Comparison of ENCODE assay signal across 13 cellular contexts in the genomic region with DNA sequence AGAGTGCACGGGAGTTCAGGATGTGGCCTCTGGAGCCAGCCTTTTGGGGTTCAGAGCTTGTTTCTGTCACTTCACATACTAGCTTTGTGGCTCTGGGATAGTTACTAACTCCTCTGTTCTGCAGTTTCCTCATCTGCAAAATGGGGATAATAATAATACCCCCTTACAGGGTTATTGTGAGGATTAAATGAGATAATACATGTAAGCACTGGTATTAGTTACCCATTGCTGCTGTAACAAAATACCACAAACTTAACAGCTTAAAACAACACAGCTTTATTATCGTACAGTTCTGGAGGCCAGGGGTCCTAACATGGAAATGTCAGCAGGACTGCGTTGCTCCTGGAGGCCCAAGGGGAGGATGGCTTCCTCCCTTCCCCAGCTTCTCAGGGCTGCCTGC. TPM values are rescaled to one million over a fixed set of nuclear protein-coding genes. Genes with fewer than 3 reads are reported as not detected.
A peak's percentile ranks its signal among the peaks of the same experiment; 100 is the strongest.
DNase-seq lines count a peak whose midpoint lies in the region; ATAC-seq and TF ChIP-seq lines count a peak whose summit lies in the region.
"Had no signal": no experiment of that assay in that cellular context is flagged by ENCODE, and none has a peak within 500 bp of the region (broad histone marks: within the 10 kb centered on the region; RNA-seq: fewer than 3 reads in every experiment).

No MANE protein-coding gene starts in this region.

- no peaks in the 10 kb centered on the region for H3K27me3 Mint-ChIP-seq in T-helper 2 cell treated with Interferon-gamma antibody and Interleukin-4, amounts not matched to agents 5 μg/mL and 100 μg/mL, for 36 hours (ENCODE audit: low read depth)
- H3K27me3 Mint-ChIP-seq in activated CD4-positive, alpha-beta memory T cell treated with anti-CD3 and anti-CD28 coated beads for 36 hours, result no peaks in the 10 kb centered on the region
- no peaks in the 10 kb centered on the region for H3K27me3 Mint-ChIP-seq in stimulated activated naive B cell treated with anti-CD40 and anti-IgM and Interleukin-4, amounts not matched to agents 10 μg/mL and 1 μg/mL and 100 μg/mL, for 72 hours

- H3K4me1 Mint-ChIP-seq in T-helper 2 cell treated with Interferon-gamma antibody and Interleukin-4, amounts not matched to agents 5 μg/mL and 100 μg/mL, for 36 hours (ENCODE audit: low read depth), result peaks cover 72% of the 10 kb centered on the region
- peaks cover 86% of the 10 kb centered on the region for H3K4me1 Mint-ChIP-seq in activated CD4-positive, alpha-beta memory T cell treated with anti-CD3 and anti-CD28 coated beads for 36 hours (ENCODE audit: low read depth)
- peaks cover 71 to 90% of the 10 kb centered on the region in 2 donors for H3K4me1 Mint-ChIP-seq in stimulated activated naive B cell treated with anti-CD40 and anti-IgM and Interleukin-4, amounts not matched to agents 10 μg/mL and 1 μg/mL and 100 μg/mL, for 72 hours

- H3K4me1 ChIP-seq in effector memory CD4-positive, alpha-beta T cell (ENCODE audit: control insufficient read depth, insufficient read depth, low read length, poor library complexity, severe bottlenecking), result peaks cover 70% of the 10 kb centered on the region

- POLR2A ChIA-PET in activated CD4-positive, alpha-beta memory T cell treated with anti-CD3 and anti-CD28 coated beads for 36 hours (lab: Charles Lee), result interaction anchor here (1.2 to 18.2 kb wide), 4 partner anchors 8 to 16 kb away, joined by 4 to 237 read pairs (median 9); a partner anchor contains a TSS
- POLR2A ChIA-PET in GM10248 (lab: Yijun Ruan, JAX), result no interaction called here

- H3K36me3 ChIP-seq in effector memory CD4-positive, alpha-beta T cell (ENCODE audit: control insufficient read depth, insufficient read depth, low read length), result peaks cover 53% of the 10 kb centered on the region

- peaks cover 88% of the 10 kb centered on the region for H3K36me3 Mint-ChIP-seq in T-helper 2 cell treated with Interferon-gamma antibody and Interleukin-4, amounts not matched to agents 5 μg/mL and 100 μg/mL, for 36 hours (ENCODE audit: low read depth)
- peaks cover 86% of the 10 kb centered on the region for H3K36me3 Mint-ChIP-seq in activated CD4-positive, alpha-beta memory T cell treated with anti-CD3 and anti-CD28 coated beads for 36 hours
- peaks cover 77 to 88% of the 10 kb centered on the region in 2 donors for H3K36me3 Mint-ChIP-seq in stimulated activated naive B cell treated with anti-CD40 and anti-IgM and Interleukin-4, amounts not matched to agents 10 μg/mL and 1 μg/mL and 100 μg/mL, for 72 hours

- H3K9me3 Mint-ChIP-seq in T-helper 2 cell treated with Interferon-gamma antibody and Interleukin-4, amounts not matched to agents 5 μg/mL and 100 μg/mL, for 36 hours, result peaks cover 4% of the 10 kb centered on the region
- no peaks in the 10 kb centered on the region for H3K9me3 Mint-ChIP-seq in activated CD4-positive, alpha-beta memory T cell treated with anti-CD3 and anti-CD28 coated beads for 36 hours
- peaks cover 0 to 2% of the 10 kb centered on the region in 2 donors for H3K9me3 Mint-ChIP-seq in stimulated activated naive B cell treated with anti-CD40 and anti-IgM and Interleukin-4, amounts not matched to agents 10 μg/mL and 1 μg/mL and 100 μg/mL, for 72 hours

- no peak for TF ChIP-seq CTCF in GM10248 (IDR thresholded peaks at IDR 0.05; ENCODE audit: control extremely low read depth, extremely low read depth, low read depth, missing control alignments)

- CTCF ChIA-PET in activated CD4-positive, alpha-beta memory T cell treated with anti-CD3 and anti-CD28 coated beads for 36 hours (lab: Charles Lee), result interaction anchor here (0.9 to 2.2 kb wide), 7 partner anchors 11 to 49 kb away, joined by 3 to 12 read pairs (median 4); no protein-coding TSS in a partner anchor
- CTCF ChIA-PET in GM10248 (lab: Yijun Ruan, JAX), result interaction anchor here (0.8 to 2.6 kb wide), 6 partner anchors 8 to 18 kb away, joined by 3 to 12 read pairs (median 4); no protein-coding TSS in a partner anchor

- H3K4me3 ChIP-seq in effector memory CD4-positive, alpha-beta T cell (ENCODE audit: insufficient read depth, low read depth, low read length, poor library complexity, severe bottlenecking), result no peak overlapping the region

- no peak for DNase-seq in T-helper 2 cell treated with Interferon-gamma antibody and Interleukin-4, amounts not matched to agents 5 μg/mL and 100 μg/mL, for 36 hours (ENCODE audit: low spot score)
- DNase-seq in T-helper 2 cell (no peak), NCI-H187 treated with DMSO at 0.1 percent for 48 hours (lab: John Stamatoyannopoulos, UW) (no peak), GM10248 (ENCODE audit: extremely low spot score) (no peak), pons (ENCODE audit: low spot score) (no peak)
- DNase-seq in activated CD4-positive, alpha-beta memory T cell treated with anti-CD3 and anti-CD28 coated beads for 36 hours, result peak; percentile 8
- no peak for DNase-seq in effector memory CD4-positive, alpha-beta T cell
- DNase-seq in stimulated activated naive B cell treated with anti-CD40 and anti-IgM and Interleukin-4, amounts not matched to agents 10 μg/mL and 1 μg/mL and 100 μg/mL, for 72 hours, result no peak
- DNase-seq: COR-L47; KBM-7; NCI-H1417; stimulated activated CD4-positive, alpha-beta T cell treated with anti-CD3 and anti-CD28 coated beads, Interleukin-4, amount 100 ng/mL, for 1 hour had no signal

- peak overlapping the region; percentile 69 for H3K4me3 Mint-ChIP-seq in T-helper 2 cell treated with Interferon-gamma antibody and Interleukin-4, amounts not matched to agents 5 μg/mL and 100 μg/mL, for 36 hours
- no peak overlapping the region for H3K4me3 Mint-ChIP-seq in activated CD4-positive, alpha-beta memory T cell treated with anti-CD3 and anti-CD28 coated beads for 36 hours
- peak overlapping the region; percentile 46 to 75 for H3K4me3 Mint-ChIP-seq in stimulated activated naive B cell treated with anti-CD40 and anti-IgM and Interleukin-4, amounts not matched to agents 10 μg/mL and 1 μg/mL and 100 μg/mL, for 72 hours

- intact Hi-C loops in activated CD4-positive, alpha-beta memory T cell treated with anti-CD3 and anti-CD28 coated beads for 36 hours (cut with micrococcal nuclease), result no loop called here

- no peak for ATAC-seq in stimulated activated naive B cell treated with anti-CD40 and anti-IgM and Interleukin-4, amounts not matched to agents 10 μg/mL and 1 μg/mL and 100 μg/mL, for 72 hours (replicated peaks)
- ATAC-seq: Panc1 had no signal

- no peaks in the 10 kb centered on the region for H3K9me3 ChIP-seq in effector memory CD4-positive, alpha-beta T cell (ENCODE audit: control insufficient read depth, low read length)

- peak overlapping the region; percentile 80 for H3K27ac Mint-ChIP-seq in T-helper 2 cell treated with Interferon-gamma antibody and Interleukin-4, amounts not matched to agents 5 μg/mL and 100 μg/mL, for 36 hours
- peak overlapping the region; percentile 79 for H3K27ac Mint-ChIP-seq in activated CD4-positive, alpha-beta memory T cell treated with anti-CD3 and anti-CD28 coated beads for 36 hours
- peak overlapping the region; percentile 86 for H3K27ac Mint-ChIP-seq in stimulated activated naive B cell treated with anti-CD40 and anti-IgM and Interleukin-4, amounts not matched to agents 10 μg/mL and 1 μg/mL and 100 μg/mL, for 72 hours

- no peaks in the 10 kb centered on the region for H3K27me3 ChIP-seq in effector memory CD4-positive, alpha-beta T cell (replicated peaks; ENCODE audit: control insufficient read depth, insufficient read depth, low read length, poor library complexity, severe bottlenecking)

- peak overlapping the region; percentile 49 for H3K27ac ChIP-seq in effector memory CD4-positive, alpha-beta T cell (ENCODE audit: insufficient read depth, low read length, poor library complexity, severe bottlenecking)

RNA-seq across cellular contexts. Expression of a gene that starts 9.3 kb away (rescaled TPM):
- total RNA-seq in activated CD4-positive, alpha-beta memory T cell treated with anti-CD3 and anti-CD28 coated beads for 36 hours, result 100 to 1,000 TPM; 124 TPM

RNA-seq across cellular contexts. Expression of a gene that starts 40.3 kb away (rescaled TPM):
- total RNA-seq in activated CD4-positive, alpha-beta memory T cell treated with anti-CD3 and anti-CD28 coated beads for 36 hours, result 100 to 1,000 TPM; 183 to 189 TPM
